In the genomic region with DNA sequence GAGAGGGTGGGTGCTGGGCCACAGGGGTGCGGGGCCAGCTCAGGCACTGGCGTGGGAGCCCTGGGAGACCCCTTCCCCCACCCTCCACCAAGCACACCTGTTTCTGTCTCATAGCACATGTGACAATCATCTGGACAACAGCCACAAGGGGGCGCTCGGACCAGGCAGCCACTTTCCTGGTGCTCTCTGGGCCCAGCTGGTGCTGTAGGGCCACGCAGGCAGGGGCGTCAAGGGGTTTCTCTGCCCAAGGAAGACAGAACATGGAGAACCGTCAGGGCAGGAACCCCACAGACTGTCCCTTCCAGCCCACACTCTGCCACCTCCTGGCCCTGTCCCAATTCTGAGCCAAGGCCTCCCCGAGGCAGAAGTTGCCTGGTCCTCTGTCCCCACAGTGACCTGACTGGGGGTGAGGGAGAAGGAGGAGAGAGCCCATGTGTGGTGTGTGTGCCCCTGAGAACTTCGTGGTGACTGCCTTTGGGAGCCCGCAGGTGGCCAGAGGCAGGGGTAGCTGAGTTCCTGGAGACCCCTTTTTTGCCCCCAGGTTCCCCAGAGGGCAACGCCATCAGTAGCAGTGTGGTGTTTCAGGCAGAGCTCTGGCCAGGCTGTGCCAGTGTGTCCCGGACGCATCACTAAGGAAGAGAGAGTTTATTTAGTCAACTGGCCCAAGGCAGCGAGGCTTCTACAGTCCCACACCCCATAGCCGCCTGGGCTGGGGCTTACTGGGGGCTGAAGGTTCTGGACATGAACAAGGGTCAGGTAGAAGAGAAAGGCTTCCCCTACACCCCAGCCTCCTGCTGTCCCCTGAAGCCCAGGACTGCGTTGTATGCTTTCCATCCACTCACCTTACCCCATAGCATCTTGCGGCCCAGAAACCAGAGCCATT, we compare ENCODE assay signal across 1 cellular context.
TF ChIP-seq lines count a peak whose summit lies in the region.

No MANE protein-coding gene starts in this region.

TF ChIP-seq in H1, 55 proteins besides CTCF, POLR2A, EP300 and RAD21 (continued from another document):
- TF ChIP-seq CHD2 (IDR thresholded peaks at IDR 0.05; ENCODE audit: low read length) (peak; percentile 56; the same call in 1 of the 2 replicates), SIN3A (conservative IDR thresholded peaks at IDR 0.05 in 1 of 2, IDR thresholded peaks at IDR 0.05 in 1 of 2; ENCODE audit: low read depth in 1 of 2, low read length in 2 of 2) (peak; percentile 79 to 80; a peak in 1 of 4 replicates), YY1 (IDR thresholded peaks at IDR 0.05; ENCODE audit: low read depth, low read length) (0 out of 2 replicates have a peak, but pooled peaks have one; percentile 38), TCF12 (IDR thresholded peaks at IDR 0.05; ENCODE audit: low read depth, low read length) (peak; percentile 92), CREB1 (IDR thresholded peaks at IDR 0.05) (peak; percentile 54; the same call in 1 of the 2 replicates), BACH1 (IDR thresholded peaks at IDR 0.05; ENCODE audit: low read length) (no peak), HDAC2 (IDR thresholded peaks at IDR 0.05; ENCODE audit: borderline replicate concordance in 1 of 2, low read depth in 2 of 2, low read length in 2 of 2) (0 out of 4 replicates have a peak, but pooled peaks of 1 of the 2 experiments have one; percentile 65)
- TF ChIP-seq, protein P1, sequence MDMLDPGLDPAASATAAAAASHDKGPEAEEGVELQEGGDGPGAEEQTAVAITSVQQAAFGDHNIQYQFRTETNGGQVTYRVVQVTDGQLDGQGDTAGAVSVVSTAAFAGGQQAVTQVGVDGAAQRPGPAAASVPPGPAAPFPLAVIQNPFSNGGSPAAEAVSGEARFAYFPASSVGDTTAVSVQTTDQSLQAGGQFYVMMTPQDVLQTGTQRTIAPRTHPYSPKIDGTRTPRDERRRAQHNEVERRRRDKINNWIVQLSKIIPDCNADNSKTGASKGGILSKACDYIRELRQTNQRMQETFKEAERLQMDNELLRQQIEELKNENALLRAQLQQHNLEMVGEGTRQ (IDR thresholded peaks at IDR 0.05; ENCODE audit: low read length) = peak; percentile 62
- TF ChIP-seq, protein P2, sequence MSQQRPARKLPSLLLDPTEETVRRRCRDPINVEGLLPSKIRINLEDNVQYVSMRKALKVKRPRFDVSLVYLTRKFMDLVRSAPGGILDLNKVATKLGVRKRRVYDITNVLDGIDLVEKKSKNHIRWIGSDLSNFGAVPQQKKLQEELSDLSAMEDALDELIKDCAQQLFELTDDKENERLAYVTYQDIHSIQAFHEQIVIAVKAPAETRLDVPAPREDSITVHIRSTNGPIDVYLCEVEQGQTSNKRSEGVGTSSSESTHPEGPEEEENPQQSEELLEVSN (IDR thresholded peaks at IDR 0.05) = 0 out of 2 replicates have a peak, but pooled peaks have one; percentile 23
